In the genomic region with DNA sequence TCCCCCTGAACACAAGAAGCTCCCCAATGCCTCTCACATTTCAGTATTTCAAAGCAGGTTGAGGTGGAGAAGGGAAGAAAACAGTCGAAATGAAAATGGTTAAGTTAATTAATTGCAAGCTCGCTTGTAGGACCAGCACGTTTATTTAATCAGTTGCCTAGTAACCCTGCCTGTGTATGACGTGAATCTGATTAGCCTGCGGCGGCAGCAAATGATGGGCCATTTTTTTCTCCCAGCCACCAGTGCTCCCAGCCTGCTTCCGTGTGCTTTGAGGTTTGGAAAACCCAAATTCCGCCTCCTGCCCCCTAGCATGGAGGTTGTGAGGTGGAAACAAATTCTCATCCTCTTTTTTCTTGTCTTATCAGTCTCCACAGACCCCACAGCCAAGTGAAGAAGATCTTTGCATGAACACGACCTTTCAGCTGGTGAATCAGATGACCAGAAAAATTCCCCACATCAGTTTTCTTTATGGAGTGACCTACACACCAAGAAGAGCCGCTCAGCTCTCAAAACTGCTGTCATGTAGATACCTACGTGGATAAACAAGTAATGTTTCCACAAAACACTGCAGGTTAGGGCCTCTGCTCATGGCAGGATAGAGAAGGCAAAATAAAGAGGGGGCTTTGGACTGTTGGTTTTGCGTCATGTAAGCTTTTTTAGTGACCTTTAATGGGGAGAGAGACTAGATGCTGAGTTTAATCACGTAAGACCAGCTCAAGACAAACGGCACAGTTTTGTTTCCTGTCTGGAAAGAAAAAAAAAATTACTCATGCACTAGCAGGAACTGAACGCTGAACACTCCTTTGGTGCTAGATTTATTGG, we compare ENCODE assay signal across 13 cellular contexts.
DNase-seq lines count a peak whose midpoint lies in the region; ATAC-seq and TF ChIP-seq lines count a peak whose summit lies in the region.
"Had no signal": no experiment of that assay in that cellular context is flagged by ENCODE, and none has a peak within 500 bp of the region (broad histone marks: within the 10 kb centered on the region; RNA-seq: fewer than 3 reads in every experiment).

No MANE protein-coding gene starts in this region.

- H2AK5ac ChIP-seq in H9 (ENCODE audit: insufficient read length, low read length) = no peak overlapping the region

- H2BK12ac ChIP-seq in H9 (ENCODE audit: insufficient read length, low read depth, low read length) = no peak overlapping the region

- intact Hi-C loops in spleen (cut with DNase I; ENCODE audit: low total_unique reads) = no loop called here

- H3K14ac ChIP-seq in H9 (ENCODE audit: insufficient read depth, low read length) = no peak overlapping the region

- H3F3A ChIP-seq in smooth muscle cell (ENCODE audit: low read depth) = no peaks in the 10 kb centered on the region

- no peak overlapping the region for H2BK15ac ChIP-seq in H9 (ENCODE audit: low read depth, low read length)

- no peak overlapping the region for H4K5ac ChIP-seq in H9 (ENCODE audit: insufficient read length, low read depth, low read length)

- H3T11ph ChIP-seq in H9 (ENCODE audit: low read length) = no peak overlapping the region

- H3K4me2 ChIP-seq in smooth muscle cell (no peak overlapping the region), H9 (ENCODE audit: insufficient read depth, insufficient read length, low read length) (no peak overlapping the region)

- DNase-seq in activated CD4-positive, CD25-positive, alpha-beta regulatory T cell (lab: John Stamatoyannopoulos, UW) = no peak
- DNase-seq in NCI-H748 treated with DMSO at 0.1 percent for 48 hours (lab: John Stamatoyannopoulos, UW) = peak; percentile 59
- peak; percentile 10 for DNase-seq in astrocyte of the hippocampus (ENCODE audit: low read depth, low spot score)
- no peak for DNase-seq in smooth muscle cell (lab: John Stamatoyannopoulos, UW; ENCODE audit: unreplicated experiment)
- no peak for DNase-seq in H9
- DNase-seq in spleen = no peak
- DNase-seq: ACHN; activated CD4-positive, alpha-beta T cell treated with anti-CD3 and anti-CD28 coated beads, Interleukin-2, amount 50 U/mL, for 1 hour; anterior cingulate cortex; NCI-H2107; Right ventricle myocardium superior had no signal

- H4K8ac ChIP-seq in H9 (replicated peaks; ENCODE audit: insufficient read length, low read depth, low read length) = no peak overlapping the region

- H3K4me3 Mint-ChIP-seq in H9 = no peak overlapping the region

- H3K4me1 ChIP-seq in smooth muscle cell (ENCODE audit: low read depth) (no peaks in the 10 kb centered on the region), H9 (ENCODE audit: insufficient read depth, low read length) (no peaks in the 10 kb centered on the region), spleen (no peaks in the 10 kb centered on the region)

- H3K9ac ChIP-seq in smooth muscle cell (ENCODE audit: low read depth) (no peak overlapping the region), H9 (ENCODE audit: extremely low read depth, insufficient read length, low read length) (no peak overlapping the region)

- H3K27ac ChIP-seq in smooth muscle cell (ENCODE audit: low read depth) = peak overlapping the region; percentile 40
- H3K27ac ChIP-seq in H9 (ENCODE audit: insufficient read length, low read depth, low read length) = no peak overlapping the region
- no peak overlapping the region for H3K27ac ChIP-seq in spleen

- no peaks in the 10 kb centered on the region for H3K4me1 Mint-ChIP-seq in H9

- H3K79me1 ChIP-seq in H9 (ENCODE audit: insufficient read depth, low read depth, low read length, poor library complexity, severe bottlenecking) = no peaks in the 10 kb centered on the region

- H4K91ac ChIP-seq in H9 (ENCODE audit: insufficient read length, low read depth, low read length) = no peak overlapping the region

- H3K9me3 ChIP-seq in smooth muscle cell (replicated peaks; ENCODE audit: low read depth) (peaks cover 4% of the 10 kb centered on the region), H9 (ENCODE audit: control insufficient read depth, low read depth, low read length) (peaks cover 5% of the 10 kb centered on the region), spleen (peaks cover 8 to 38% (median 31%) of the 10 kb centered on the region in 8 donors)

- H4K20me1 ChIP-seq in smooth muscle cell (ENCODE audit: low read depth) (no peaks in the 10 kb centered on the region), H9 (ENCODE audit: control insufficient read depth, insufficient read depth, insufficient read length) (no peaks in the 10 kb centered on the region)

- H2AFZ ChIP-seq in smooth muscle cell (ENCODE audit: low read depth) (peak overlapping the region; percentile 74), H9 (ENCODE audit: low read length) (no peak overlapping the region)

- no peak overlapping the region for H3K27ac Mint-ChIP-seq in H9

- no peaks in the 10 kb centered on the region for H3K36me3 ChIP-seq in smooth muscle cell (ENCODE audit: low read depth)
- H3K36me3 ChIP-seq in spleen = no peaks in the 10 kb centered on the region

- H2BK20ac ChIP-seq in H9 (ENCODE audit: low read depth, low read length, poor library complexity, severe bottlenecking) = no peak overlapping the region

- no peak overlapping the region for H3K4me3 ChIP-seq in smooth muscle cell
- no peak overlapping the region for H3K4me3 ChIP-seq in spleen

- H2BK5ac ChIP-seq in H9 (ENCODE audit: insufficient read length, low read length) = no peak overlapping the region

- no peaks in the 10 kb centered on the region for H3K23me2 ChIP-seq in H9 (ENCODE audit: insufficient read length, low read depth, low read length, poor library complexity, severe bottlenecking)

- TF ChIP-seq CTCF in smooth muscle cell (IDR thresholded peaks at IDR 0.05; ENCODE audit: borderline replicate concordance, insufficient read depth, poor library complexity, severe bottlenecking) (no peak), H9 (conservative IDR thresholded peaks at IDR 0.05) (no peak), spleen (IDR thresholded peaks at IDR 0.05 in 8 of 11, conservative IDR thresholded peaks at IDR 0.05 in 3 of 11) (no peak)

- 58% methylated on average over 15 of the region's 15 CpGs for WGBS in smooth muscle cell (ENCODE audit: low lambda C conversion rate)
- no CpG with 5 or more reads among the region's 15 CpGs for WGBS in H9 (ENCODE audit: extremely low coverage, insufficient read length, low lambda C conversion rate)
- WGBS in spleen, 5 donors = 50 to 58% (median 52%) methylated on average over 15 of the region's 15 CpGs

- H3K9me3 Mint-ChIP-seq in H9 = peaks cover 28 to 38% of the 10 kb centered on the region in 2 experiments

- H3K36me3 Mint-ChIP-seq in H9 (ENCODE audit: insufficient read depth in 1 of 3, low read depth in 3 of 3) = peaks cover 10 to 30% (median 15%) of the 10 kb centered on the region in 3 experiments

- H3K56ac ChIP-seq in H9 (ENCODE audit: insufficient read length, low read depth, low read length) = no peak overlapping the region

- H3K18ac ChIP-seq in H9 (ENCODE audit: insufficient read length, low read depth, low read length) = no peak overlapping the region

- H3K27me3 ChIP-seq in smooth muscle cell (ENCODE audit: low read depth) (no peaks in the 10 kb centered on the region), H9 (ENCODE audit: insufficient read depth, low read length) (no peaks in the 10 kb centered on the region), spleen (replicated peaks in 1 of 7) (no peaks in the 10 kb centered on the region)

- H2BK120ac ChIP-seq in H9 (ENCODE audit: low read depth, low read length, poor library complexity, severe bottlenecking) = no peak overlapping the region

- H3K23ac ChIP-seq in H9 (ENCODE audit: insufficient read length, low read depth, low read length) = no peak overlapping the region

- H3K79me2 ChIP-seq in smooth muscle cell (ENCODE audit: low read depth) (no peaks in the 10 kb centered on the region), H9 (ENCODE audit: insufficient read depth, low read length) (no peaks in the 10 kb centered on the region)

- H3K4ac ChIP-seq in H9 (ENCODE audit: low read depth, low read length) = no peak overlapping the region

- H3K27me3 Mint-ChIP-seq in H9 (ENCODE audit: low read depth) = no peaks in the 10 kb centered on the region

- ATAC-seq in activated CD4-positive, CD25-positive, alpha-beta regulatory T cell treated with anti-CD3 and anti-CD28 coated beads, Interleukin-2, amount 50 U/mL, for 24 hours = peak; percentile 63 to 67
- ATAC-seq in GM18870 (IDR thresholded peaks at IDR 0.05; ENCODE audit: unreplicated experiment) = no peak

- TF ChIP-seq POLR2A in spleen (IDR thresholded peaks at IDR 0.05) = no peak

Comparison
In these comparisons a context has a peak if more than half of its experiments do, and no peak if none do; other contexts are left out.
1. DNase-seq: peak in NCI-H748 treated with DMSO at 0.1 percent for 48 hours (single experiment) and astrocyte of the hippocampus (single experiment); none in activated CD4-positive, CD25-positive, alpha-beta regulatory T cell (0 of 4), smooth muscle cell (single experiment), H9 (single experiment) and spleen (single experiment).